8 cellular contexts compared by ENCODE assay signal in genomic region chr18:5294113-5294617, GRCh38. TPM values are rescaled to one million over a fixed set of nuclear protein-coding genes. Genes with fewer than 3 reads are reported as not detected.
DNase-seq lines count a peak whose midpoint lies in the region; ATAC-seq and TF ChIP-seq lines count a peak whose summit lies in the region.

No MANE protein-coding gene starts in this region.

- peaks cover 9% of the 10 kb centered on the region for H3K79me2 ChIP-seq in parathyroid adenoma

- H3K4me2 ChIP-seq in parathyroid adenoma (ENCODE audit: low read length): peak overlapping the region; percentile 88

- H3K9me3 ChIP-seq in cardiac muscle cell (ENCODE audit: low read depth): no peaks in the 10 kb centered on the region
- no peaks in the 10 kb centered on the region for H3K9me3 ChIP-seq in parathyroid adenoma (ENCODE audit: control insufficient read depth, low read length)

- H3K36me3 ChIP-seq in cardiac muscle cell (peaks cover 20% of the 10 kb centered on the region), parathyroid adenoma (ENCODE audit: control insufficient read depth, insufficient read depth, low read length) (no peaks in the 10 kb centered on the region)

- intact Hi-C loops in Right ventricle myocardium superior (cut with DNase I): no loop called here

- ATAC-seq in Right ventricle myocardium superior (ENCODE audit: poor library complexity): no peak
- ATAC-seq in HG03565 (IDR thresholded peaks at IDR 0.05; ENCODE audit: unreplicated experiment): no peak
- no peak for ATAC-seq in GM21381 (IDR thresholded peaks at IDR 0.05; ENCODE audit: unreplicated experiment)

- H3K27ac ChIP-seq in cardiac muscle cell (peak overlapping the region; percentile 87), parathyroid adenoma (peak overlapping the region; percentile 99)

- H3K9ac ChIP-seq in parathyroid adenoma: no peak overlapping the region

- peak overlapping the region; percentile 71 for H3K4me3 ChIP-seq in cardiac muscle cell
- peak overlapping the region; percentile 89 for H3K4me3 ChIP-seq in parathyroid adenoma (ENCODE audit: low read depth, low read length)

- H3K4me1 ChIP-seq in cardiac muscle cell (ENCODE audit: low read depth): no peaks in the 10 kb centered on the region
- H3K4me1 ChIP-seq in parathyroid adenoma: peaks cover 19% of the 10 kb centered on the region

- peak in 1 of 2 donors; percentile 1 for DNase-seq in cardiac muscle cell (ENCODE audit: low read depth in 1 of 2, low spot score in 1 of 2)
- DNase-seq in Right ventricle myocardium superior: no peak
- peak; percentile 66 for DNase-seq in activated CD4-positive, alpha-beta T cell treated with anti-CD3 and anti-CD28 coated beads for 48 hours
- DNase-seq in fibroblast of peridontal ligament (ENCODE audit: extremely low read depth): peak; percentile 11
- DNase-seq in iPS-NIHi7 (ENCODE audit: extremely low spot score): no peak

- H2AFZ ChIP-seq in parathyroid adenoma: peak overlapping the region; percentile 68

- H3K27me3 ChIP-seq in cardiac muscle cell (no peaks in the 10 kb centered on the region), parathyroid adenoma (ENCODE audit: control insufficient read depth, insufficient read depth, low read length) (no peaks in the 10 kb centered on the region)

- TF ChIP-seq CTCF in cardiac muscle cell (IDR thresholded peaks at IDR 0.05; ENCODE audit: low read depth, low read length) (no peak), parathyroid adenoma (IDR thresholded peaks at IDR 0.05) (no peak)

RNA-seq across cellular contexts. Expression of gene ZBTB14, which starts 1.4 kb away (rescaled TPM):
- total RNA-seq in cardiac muscle cell (11.7 and 13.8 TPM in 2 replicates), Right ventricle myocardium superior (7.8 TPM)
- 8.6 and 17.1 TPM in 2 replicates for polyA plus RNA-seq in cardiac muscle cell

Comparison
In these comparisons a context has a peak if more than half of its experiments do, and no peak if none do; other contexts are left out.
1. DNase-seq: peak in activated CD4-positive, alpha-beta T cell treated with anti-CD3 and anti-CD28 coated beads for 48 hours (single experiment) and fibroblast of peridontal ligament (single experiment); none in Right ventricle myocardium superior (single experiment) and iPS-NIHi7 (single experiment).